8 cellular contexts compared by ENCODE assay signal in the genomic region with DNA sequence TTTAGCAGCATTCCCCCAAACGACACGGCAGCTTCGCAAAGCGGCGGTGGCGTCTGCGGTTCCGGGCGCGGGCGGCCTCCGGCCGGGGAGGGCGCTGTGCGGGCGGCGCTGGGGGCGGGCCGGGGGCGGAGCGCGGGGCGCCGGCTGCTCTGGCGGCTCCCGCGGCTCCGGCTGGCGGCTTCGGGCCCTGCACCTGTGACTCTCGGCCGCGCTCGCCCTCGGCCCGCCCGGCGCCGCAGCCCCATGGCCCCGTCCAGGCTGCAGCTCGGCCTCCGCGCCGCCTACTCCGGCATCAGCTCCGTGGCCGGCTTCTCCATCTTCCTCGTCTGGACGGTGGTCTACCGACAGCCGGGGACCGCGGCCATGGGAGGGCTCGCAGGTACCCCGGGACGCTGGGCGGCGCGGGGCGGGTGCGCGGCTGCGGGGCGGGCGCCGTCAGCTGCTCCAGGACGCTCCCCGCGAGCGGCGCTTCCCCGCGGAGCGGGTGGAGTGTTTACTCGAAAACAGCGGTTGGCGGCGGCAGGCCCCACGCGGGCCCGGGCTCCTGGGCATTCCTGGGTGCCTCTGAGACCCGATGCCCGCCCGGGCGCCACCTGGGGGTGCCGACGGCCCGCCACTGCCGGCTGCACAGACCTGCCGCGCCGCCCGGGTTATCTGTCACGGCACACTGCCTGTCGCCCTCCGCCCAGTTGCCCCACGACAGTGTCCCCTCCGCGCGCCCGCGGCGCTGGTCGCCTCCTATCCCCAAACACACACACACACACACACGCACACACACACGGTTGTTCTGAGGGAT. TPM values are rescaled to one million over a fixed set of nuclear protein-coding genes. Genes with fewer than 3 reads are reported as not detected.
DNase-seq lines count a peak whose midpoint lies in the region; ATAC-seq and TF ChIP-seq lines count a peak whose summit lies in the region.

A gene (plus strand): TSS at position 177 of the 796 bp plus-strand sequence. CDS start 67 bp downstream, at position 244.

- H3K4me3 ChIP-seq in HUES6 (ENCODE audit: low read depth, low read length), result peak within 1 kb of the TSS; percentile 71
- peak within 1 kb of the TSS; percentile 63 to 99 (median 95) for H3K4me3 ChIP-seq in heart right ventricle
- peak within 1 kb of the TSS; percentile 93 for H3K4me3 ChIP-seq in upper lobe of right lung

- H3K36me3 ChIP-seq in HUES6 (ENCODE audit: control insufficient read depth, insufficient read depth, low read length), result no peaks in the 10 kb centered on the region
- no peaks in the 10 kb centered on the region for H3K36me3 ChIP-seq in heart right ventricle
- H3K36me3 ChIP-seq in upper lobe of right lung, result no peaks in the 10 kb centered on the region

- DNase-seq in Daoy (ENCODE audit: low read depth) (peak; percentile 80), heart right ventricle (peak; percentile 60 to 83), progenitor cell of endocrine pancreas (ENCODE audit: low spot score, unreplicated experiment) (peak; percentile 71), upper lobe of right lung (peak; percentile 90)
- peak; percentile 77 for DNase-seq in activated naive CD8-positive, alpha-beta T cell treated with anti-CD3 and anti-CD28 coated beads, Interleukin-2, amount 50 U/mL, for 24 hours

- H3K9ac ChIP-seq in HUES6 (ENCODE audit: low read length), result peak within 1 kb of the TSS; percentile 69

- peaks cover 2% of the 10 kb centered on the region for H3K27me3 Mint-ChIP-seq in activated naive CD8-positive, alpha-beta T cell treated with anti-CD3 and anti-CD28 coated beads, Interleukin-2, amount 50 U/mL, for 24 hours
- peaks cover 4% of the 10 kb centered on the region for H3K27me3 Mint-ChIP-seq in progenitor cell of endocrine pancreas

- peaks cover 32% of the 10 kb centered on the region for H3K4me1 Mint-ChIP-seq in activated naive CD8-positive, alpha-beta T cell treated with anti-CD3 and anti-CD28 coated beads, Interleukin-2, amount 50 U/mL, for 24 hours
- peaks cover 7% of the 10 kb centered on the region for H3K4me1 Mint-ChIP-seq in progenitor cell of endocrine pancreas (ENCODE audit: low read depth)

- H3K4me1 ChIP-seq in HUES6 (ENCODE audit: control insufficient read depth, insufficient read depth, low read length), result peaks cover 25% of the 10 kb centered on the region
- H3K4me1 ChIP-seq in heart right ventricle, result peaks cover 24 to 64% (median 57%) of the 10 kb centered on the region in 9 donors
- peaks cover 56% of the 10 kb centered on the region for H3K4me1 ChIP-seq in upper lobe of right lung

- no peaks in the 10 kb centered on the region for H3K36me3 Mint-ChIP-seq in activated naive CD8-positive, alpha-beta T cell treated with anti-CD3 and anti-CD28 coated beads, Interleukin-2, amount 50 U/mL, for 24 hours (ENCODE audit: low read depth)
- H3K36me3 Mint-ChIP-seq in progenitor cell of endocrine pancreas (ENCODE audit: insufficient read depth), result no peaks in the 10 kb centered on the region

- H3K27ac Mint-ChIP-seq in activated naive CD8-positive, alpha-beta T cell treated with anti-CD3 and anti-CD28 coated beads, Interleukin-2, amount 50 U/mL, for 24 hours, result peak within 1 kb of the TSS; percentile 67
- H3K27ac Mint-ChIP-seq in progenitor cell of endocrine pancreas, result peak within 1 kb of the TSS; percentile 86

- H3K27ac ChIP-seq in HUES6 (ENCODE audit: low read depth, low read length) (no peak within 1 kb of the TSS), heart right ventricle (peak within 1 kb of the TSS; percentile 73 to 90 (median 82)), upper lobe of right lung (peak within 1 kb of the TSS; percentile 81)

- 0 to 1% methylated on average over 94 to 106 of the region's 106 CpGs for WGBS in heart right ventricle, 2 donors

- ATAC-seq in GM21390 (IDR thresholded peaks at IDR 0.05; ENCODE audit: unreplicated experiment) (peak; percentile 79), SK-N-SH treated with all-trans-retinoic acid at 6 μM for 48 hours (peak; percentile 84), heart right ventricle (peak; percentile 60 to 93 (median 78)), upper lobe of right lung (peak; percentile 87)
- ATAC-seq in activated naive CD8-positive, alpha-beta T cell treated with anti-CD3 and anti-CD28 coated beads, Interleukin-2, amount 50 U/mL, for 24 hours, result peak; percentile 60

- H3K9me3 Mint-ChIP-seq in activated naive CD8-positive, alpha-beta T cell treated with anti-CD3 and anti-CD28 coated beads, Interleukin-2, amount 50 U/mL, for 24 hours, result no peaks in the 10 kb centered on the region
- no peaks in the 10 kb centered on the region for H3K9me3 Mint-ChIP-seq in progenitor cell of endocrine pancreas (ENCODE audit: low read depth)

- no peaks in the 10 kb centered on the region for H3K9me3 ChIP-seq in HUES6 (ENCODE audit: control insufficient read depth, insufficient read depth, low read depth, low read length)
- no peaks in the 10 kb centered on the region for H3K9me3 ChIP-seq in heart right ventricle
- no peaks in the 10 kb centered on the region for H3K9me3 ChIP-seq in upper lobe of right lung

- intact Hi-C loops in heart right ventricle (cut with DNase I), result loop anchor here in 2 of 10 donors (2.0 to 10.0 kb wide), 2 partner anchors 62 to 64 kb away; no protein-coding TSS in a partner anchor
- intact Hi-C loops in upper lobe of right lung (cut with DNase I), result no loop called here

- peak within 1 kb of the TSS; percentile 82 for H3K4me3 Mint-ChIP-seq in activated naive CD8-positive, alpha-beta T cell treated with anti-CD3 and anti-CD28 coated beads, Interleukin-2, amount 50 U/mL, for 24 hours
- H3K4me3 Mint-ChIP-seq in progenitor cell of endocrine pancreas (ENCODE audit: low read depth), result peak within 1 kb of the TSS; percentile 88

- H3K27me3 ChIP-seq in HUES6 (ENCODE audit: control insufficient read depth, insufficient read depth, low read length), result peaks cover 14% of the 10 kb centered on the region
- no peaks in the 10 kb centered on the region for H3K27me3 ChIP-seq in heart right ventricle
- no peaks in the 10 kb centered on the region for H3K27me3 ChIP-seq in upper lobe of right lung

- TF ChIP-seq CTCF in heart right ventricle (IDR thresholded peaks at IDR 0.05) (peak; percentile 20 to 65 (median 38)), progenitor cell of endocrine pancreas (IDR thresholded peaks at IDR 0.05; ENCODE audit: unreplicated experiment) (peak; percentile 41), upper lobe of right lung (IDR thresholded peaks at IDR 0.05) (no peak)

TF ChIP-seq in SK-N-SH treated with all-trans-retinoic acid at 6 μM for 48 hours, 23 proteins besides CTCF, POLR2A, EP300 and RAD21:
- TF ChIP-seq PPARA (CRISPR knock-in tag; IDR thresholded peaks at IDR 0.05; ENCODE audit: borderline replicate concordance) (no peak), RARB (CRISPR knock-in tag; IDR thresholded peaks at IDR 0.05) (no peak), ZFP3 (CRISPR knock-in tag; IDR thresholded peaks at IDR 0.05) (peak; percentile 84), SNAI2 (CRISPR knock-in tag; IDR thresholded peaks at IDR 0.05) (0 out of 2 replicates have a peak, but pooled peaks have one; percentile 51)
- TF ChIP-seq, protein P1, sequence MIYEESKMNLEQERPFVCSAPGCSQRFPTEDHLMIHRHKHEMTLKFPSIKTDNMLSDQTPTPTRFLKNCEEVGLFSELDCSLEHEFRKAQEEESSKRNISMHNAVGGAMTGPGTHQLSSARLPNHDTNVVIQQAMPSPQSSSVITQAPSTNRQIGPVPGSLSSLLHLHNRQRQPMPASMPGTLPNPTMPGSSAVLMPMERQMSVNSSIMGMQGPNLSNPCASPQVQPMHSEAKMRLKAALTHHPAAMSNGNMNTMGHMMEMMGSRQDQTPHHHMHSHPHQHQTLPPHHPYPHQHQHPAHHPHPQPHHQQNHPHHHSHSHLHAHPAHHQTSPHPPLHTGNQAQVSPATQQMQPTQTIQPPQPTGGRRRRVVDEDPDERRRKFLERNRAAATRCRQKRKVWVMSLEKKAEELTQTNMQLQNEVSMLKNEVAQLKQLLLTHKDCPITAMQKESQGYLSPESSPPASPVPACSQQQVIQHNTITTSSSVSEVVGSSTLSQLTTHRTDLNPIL (CRISPR knock-in tag; IDR thresholded peaks at IDR 0.05; ENCODE audit: low read depth), result no peak
- TF ChIP-seq, protein P2, sequence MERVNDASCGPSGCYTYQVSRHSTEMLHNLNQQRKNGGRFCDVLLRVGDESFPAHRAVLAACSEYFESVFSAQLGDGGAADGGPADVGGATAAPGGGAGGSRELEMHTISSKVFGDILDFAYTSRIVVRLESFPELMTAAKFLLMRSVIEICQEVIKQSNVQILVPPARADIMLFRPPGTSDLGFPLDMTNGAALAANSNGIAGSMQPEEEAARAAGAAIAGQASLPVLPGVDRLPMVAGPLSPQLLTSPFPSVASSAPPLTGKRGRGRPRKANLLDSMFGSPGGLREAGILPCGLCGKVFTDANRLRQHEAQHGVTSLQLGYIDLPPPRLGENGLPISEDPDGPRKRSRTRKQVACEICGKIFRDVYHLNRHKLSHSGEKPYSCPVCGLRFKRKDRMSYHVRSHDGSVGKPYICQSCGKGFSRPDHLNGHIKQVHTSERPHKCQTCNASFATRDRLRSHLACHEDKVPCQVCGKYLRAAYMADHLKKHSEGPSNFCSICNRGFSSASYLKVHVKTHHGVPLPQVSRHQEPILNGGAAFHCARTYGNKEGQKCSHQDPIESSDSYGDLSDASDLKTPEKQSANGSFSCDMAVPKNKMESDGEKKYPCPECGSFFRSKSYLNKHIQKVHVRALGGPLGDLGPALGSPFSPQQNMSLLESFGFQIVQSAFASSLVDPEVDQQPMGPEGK (CRISPR knock-in tag; IDR thresholded peaks at IDR 0.05; ENCODE audit: borderline replicate concordance), result no peak

RNA-seq across cellular contexts. Expression of the gene that starts here (rescaled TPM):
- total RNA-seq in Daoy (2014; rRNA removed; shearing (Covaris generic)), result 2.3 and 4.6 TPM in 2 replicates
- total RNA-seq in heart right ventricle (10 to 100 TPM; 18.6 to 31.9 (median 22.1) TPM), progenitor cell of endocrine pancreas (15.1 and 16.2 TPM in 2 replicates), upper lobe of right lung (40.9 TPM)
- 10 to 100 TPM; 12.6 to 26.2 TPM for polyA plus RNA-seq in heart right ventricle
